ENCODE assay signal across 21 cellular contexts in the genomic region with DNA sequence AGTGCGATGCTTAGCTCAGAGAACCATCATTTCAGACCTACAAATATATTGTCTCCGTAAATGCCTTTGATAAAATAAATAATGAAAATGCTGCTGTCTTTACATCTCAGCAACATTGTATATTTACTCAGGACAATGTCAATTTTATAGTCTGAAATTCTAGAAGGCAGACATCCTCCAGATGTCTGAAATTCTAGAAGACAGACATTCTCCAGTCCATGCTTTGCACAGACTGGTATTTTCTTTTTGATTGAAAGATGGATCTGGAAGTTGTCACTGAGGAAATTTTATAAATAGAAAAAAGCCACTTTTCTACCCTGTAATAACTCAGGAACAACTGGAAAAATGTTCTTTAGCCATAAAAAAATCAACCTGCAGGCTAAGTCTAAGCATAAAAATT.
"Had no signal": no experiment of that assay in that cellular context is flagged by ENCODE, and none has a peak within 500 bp of the region (broad histone marks: within the 10 kb centered on the region; RNA-seq: fewer than 3 reads in every experiment).

No MANE protein-coding gene starts in this region.

- H3K27me3 ChIP-seq: esophagus muscularis mucosa, gastrocnemius medialis, ovary, right atrium auricular region, sigmoid colon, testis, tibial nerve, upper lobe of right lung, vagina had no signal

- H3K27ac ChIP-seq: epithelial cell of prostate, esophagus muscularis mucosa, gastrocnemius medialis, left ventricle myocardium inferior, lower lobe of right lung, ovary, right atrium auricular region, sigmoid colon, skin epidermis, testis, tibial nerve, upper lobe of right lung, vagina had no signal

- H3K36me3 ChIP-seq: esophagus muscularis mucosa, gastrocnemius medialis, left ventricle myocardium inferior, lower lobe of right lung, ovary, right atrium auricular region, sigmoid colon, tibial nerve, upper lobe of right lung, vagina had no signal

- DNase-seq: effector memory CD8-positive, alpha-beta T cell; gastrocnemius medialis; glutamatergic neuron; islet precursor cell; left ventricle myocardium inferior; lower lobe of right lung; natural killer cell; ovary; sigmoid colon; stimulated activated CD4-positive, alpha-beta T cell treated with anti-CD3 and anti-CD28 coated beads, Interleukin-2, amount 100 ng/mL, for 24 hours; stimulated activated CD4-positive, alpha-beta T cell treated with anti-CD3 and anti-CD28 coated beads, Interleukin-4, amount 100 ng/mL, for 4 hours; stimulated activated naive B cell treated with anti-CD40 and anti-IgM and Interleukin-4, amounts not matched to agents 10 μg/mL and 1 μg/mL and 100 μg/mL, for 72 hours; stimulated activated naive CD8-positive, alpha-beta T cell treated with anti-CD3 and anti-CD28 coated beads, Interleukin-15, amount 100 ng/mL, for 72 hours; testis; upper lobe of right lung had no signal

- H3K4me3 ChIP-seq: esophagus muscularis mucosa, gastrocnemius medialis, left ventricle myocardium inferior, lower lobe of right lung, ovary, right atrium auricular region, sigmoid colon, skin epidermis, testis, tibial nerve, upper lobe of right lung, vagina had no signal

- H3K9me3 ChIP-seq: esophagus muscularis mucosa, gastrocnemius medialis, lower lobe of right lung, ovary, right atrium auricular region, sigmoid colon, testis, tibial nerve, upper lobe of right lung, vagina had no signal

- ATAC-seq: effector memory CD8-positive, alpha-beta T cell; gastrocnemius medialis; lower lobe of right lung; natural killer cell; stimulated activated naive B cell treated with anti-CD40 and anti-IgM and Interleukin-4, amounts not matched to agents 10 μg/mL and 1 μg/mL and 100 μg/mL, for 72 hours; stimulated activated naive CD8-positive, alpha-beta T cell treated with anti-CD3 and anti-CD28 coated beads, Interleukin-15, amount 100 ng/mL, for 72 hours; upper lobe of right lung had no signal

- H3K4me1 ChIP-seq: esophagus muscularis mucosa, gastrocnemius medialis, left ventricle myocardium inferior, lower lobe of right lung, right atrium auricular region, sigmoid colon, testis, tibial nerve, upper lobe of right lung, vagina had no signal
